In genomic region chr15:44584162-44584749, GRCh38 we compare ENCODE assay signal across 8 cellular contexts. TPM values are rescaled to one million over a fixed set of nuclear protein-coding genes. Genes with fewer than 3 reads are reported as not detected.
DNase-seq lines count a peak whose midpoint lies in the region; ATAC-seq, FAIRE-seq and TF ChIP-seq lines count a peak whose summit lies in the region.

No MANE protein-coding gene starts in this region.

- no peaks in the 10 kb centered on the region for H3K9me2 ChIP-seq in GM23248 (ENCODE audit: insufficient read depth)

- H3K4me1 Mint-ChIP-seq in T-cell = peaks cover 8 to 22% (median 13%) of the 10 kb centered on the region in 3 donors

- SMC1A ChIA-PET in GM12878 (lab: Charles Lee; ENCODE audit: uncharacterized antibody, unreplicated experiment) = interaction anchor here (1.1 to 9.2 kb wide), 10 partner anchors 10 to 269 kb away, joined by 3 to 148 read pairs (median 4); partner anchors contain the start of genes B2M, PATL2, SPG11 and TRIM69

- BruUV-seq in GM12878 (replicated peaks; lab: Mats Ljungman, UMichigan) = no TSS peak

- intact Hi-C loops in GM12878 (cut with micrococcal nuclease; ENCODE audit: unreplicated experiment) = loop anchor here (5.0 kb wide), 1 partner anchor 338 kb away; no protein-coding TSS in a partner anchor
- intact Hi-C loops in lower lobe of right lung (cut with DNase I) = no loop called here
- intact Hi-C loops in stomach (cut with DNase I; ENCODE audit: low total_unique reads) = no loop called here

- peaks cover 72% of the 10 kb centered on the region for H3K36me3 ChIP-seq in GM23248 (ENCODE audit: low read depth)
- H3K36me3 ChIP-seq in GM12878 (ENCODE audit: control insufficient read depth in 2 of 2, insufficient read depth in 2 of 2, low read length in 1 of 2) = peaks cover 6 to 44% of the 10 kb centered on the region in 2 experiments
- peaks cover 99% of the 10 kb centered on the region for H3K36me3 ChIP-seq in lower lobe of right lung
- peaks cover 48 to 99% (median 93%) of the 10 kb centered on the region in 4 donors for H3K36me3 ChIP-seq in stomach

- H3K9me3 ChIP-seq in GM23248 (ENCODE audit: low read depth) (no peaks in the 10 kb centered on the region), GM12878 (replicated peaks; ENCODE audit: control insufficient read depth, insufficient read depth, low read length) (no peaks in the 10 kb centered on the region), lower lobe of right lung (no peaks in the 10 kb centered on the region), stomach (no peaks in the 10 kb centered on the region)

- DNase-seq in AG10803 (ENCODE audit: low read depth) = peak; percentile 21
- DNase-seq in GM23248 = peak; percentile 45
- peak in 33 of 34 experiments; percentile 9 to 62 (median 44) for DNase-seq in T-cell
- DNase-seq in GM12878 (ENCODE audit: low read depth, low spot score) = no peak
- DNase-seq in lower lobe of right lung = peak; percentile 54
- DNase-seq in stomach = peak; percentile 64
- DNase-seq in DMS79 treated with DMSO at 0.1 percent for 48 hours (lab: John Stamatoyannopoulos, UW) = no peak

- 74 to 75% methylated on average over 5 of the region's 5 CpGs for WGBS in GM23248 (ENCODE audit: low coverage in 1 of 2, low lambda C conversion rate in 2 of 2, missing lambda C conversion rate in 2 of 2), 2 experiments
- WGBS in GM12878 (ENCODE audit: insufficient coverage, insufficient replicate concordance, low lambda C conversion rate, missing lambda C conversion rate) = 82% methylated on average over 5 of the region's 5 CpGs
- WGBS in stomach, 5 donors = 79 to 86% (median 80%) methylated on average over 5 of the region's 5 CpGs

- H3K27ac ChIP-seq in GM23248 (no peak overlapping the region), GM12878 (ENCODE audit: control insufficient read depth, insufficient read depth) (no peak overlapping the region), lower lobe of right lung (no peak overlapping the region), stomach (no peak overlapping the region)

- H3F3A ChIP-seq in GM23248 (ENCODE audit: insufficient read depth) = peaks cover 5% of the 10 kb centered on the region; the same call in 1 of the 2 replicates

- H3K79me2 ChIP-seq in GM23248 (ENCODE audit: insufficient read depth) (no peaks in the 10 kb centered on the region; the same call in 1 of the 2 replicates), GM12878 (ENCODE audit: control insufficient read depth, insufficient read depth, low read length) (no peaks in the 10 kb centered on the region)

- H4K20me1 ChIP-seq in GM23248 (ENCODE audit: insufficient read depth) (no peaks in the 10 kb centered on the region), GM12878 (ENCODE audit: control insufficient read depth, insufficient read depth) (no peaks in the 10 kb centered on the region)

- no peak overlapping the region for H2AFZ ChIP-seq in GM23248
- H2AFZ ChIP-seq in GM12878 (ENCODE audit: control insufficient read depth, low read depth, low read length) = no peak overlapping the region

- ATAC-seq in T-cell (replicated peaks in 1 of 4) (peak; percentile 82 to 90 (median 84)), GM12878 (peak; percentile 99; the same call in 2 of the 3 replicates), lower lobe of right lung (peak; percentile 68 to 72), HG02852 (IDR thresholded peaks at IDR 0.05; ENCODE audit: unreplicated experiment) (no peak)

- TF ChIP-seq CTCF in AG10803 (conservative IDR thresholded peaks at IDR 0.05; ENCODE audit: low read length) = peak; percentile 41
- TF ChIP-seq CTCF in GM12878 (IDR thresholded peaks at IDR 0.05 in 2 of 3, conservative IDR thresholded peaks at IDR 0.05 in 1 of 3; ENCODE audit: control insufficient read depth in 2 of 3, extremely low read depth in 1 of 3, insufficient read depth in 1 of 3, low read depth in 3 of 3, low read length in 3 of 3) = peak; percentile 63 to 77 (median 75)
- peak; percentile 53 for TF ChIP-seq CTCF in lower lobe of right lung (IDR thresholded peaks at IDR 0.05)
- TF ChIP-seq CTCF in stomach (IDR thresholded peaks at IDR 0.05) = peak in 2 of 7 experiments; percentile 10 to 29

- FAIRE-seq in GM12878 (lab: Jason Lieb, UNC) = no peak

- CTCF ChIA-PET in T-cell (lab: Charles Lee) (interaction anchor here (0.6 to 1.8 kb wide), 11 partner anchors 8 to 674 kb away, joined by 3 to 17 read pairs (median 4); partner anchors contain the start of genes SPG11 (in 1 of the 2) and TRIM69 (in 1 of the 2)), GM12878 (lab: Yijun Ruan, JAX) (interaction anchor here (0.5 to 8.5 kb wide), 23 partner anchors 8 to 213 kb away, joined by 3 to 175 read pairs (median 4); partner anchors contain the start of genes SPG11 and TRIM69)

- RAD21 ChIA-PET in GM12878 (lab: Charles Lee; ENCODE audit: unreplicated experiment) = interaction anchor here (1.1 to 7.7 kb wide), 7 partner anchors 20 to 269 kb away, joined by 3 to 109 read pairs (median 3); partner anchors contain the start of genes SPG11 and TRIM69

- peak; percentile 49 for TF ChIP-seq RAD21 in GM12878 (IDR thresholded peaks at IDR 0.05; ENCODE audit: insufficient read depth, low read depth, low read length)

- H3K27me3 Mint-ChIP-seq in T-cell = no peaks in the 10 kb centered on the region

- H3K36me3 Mint-ChIP-seq in T-cell = peaks cover 43% of the 10 kb centered on the region

- H3K27me3 ChIP-seq in GM23248 (replicated peaks; ENCODE audit: insufficient read depth) = no peaks in the 10 kb centered on the region
- H3K27me3 ChIP-seq in GM12878 (replicated peaks in 1 of 2; ENCODE audit: control insufficient read depth in 2 of 2, insufficient read depth in 2 of 2, low read length in 1 of 2) = no peaks in the 10 kb centered on the region
- no peaks in the 10 kb centered on the region for H3K27me3 ChIP-seq in lower lobe of right lung (ENCODE audit: low read depth)
- no peaks in the 10 kb centered on the region for H3K27me3 ChIP-seq in stomach

- no peak for TF ChIP-seq POLR2A in GM12878 (IDR thresholded peaks at IDR 0.05; ENCODE audit: low read depth, low read length)
- no peak for TF ChIP-seq POLR2A in stomach (IDR thresholded peaks at IDR 0.05)

- H3K4me2 ChIP-seq in GM23248 (ENCODE audit: unreplicated experiment) (no peak overlapping the region), GM12878 (ENCODE audit: control insufficient read depth, insufficient read depth) (no peak overlapping the region)

- H3K4me3 Mint-ChIP-seq in T-cell = no peak overlapping the region

- peak overlapping the region; percentile 17 to 72 for H3K27ac Mint-ChIP-seq in T-cell

- H3K4me1 ChIP-seq in GM23248 (ENCODE audit: insufficient read depth) (no peaks in the 10 kb centered on the region), GM12878 (ENCODE audit: control insufficient read depth, insufficient read depth, low read length) (no peaks in the 10 kb centered on the region), lower lobe of right lung (no peaks in the 10 kb centered on the region), stomach (peaks cover 0 to 6% (median 0%) of the 10 kb centered on the region in 4 donors)

- no peak for TF ChIP-seq EP300 in GM12878 (IDR thresholded peaks at IDR 0.05; ENCODE audit: borderline replicate concordance in 1 of 2, control insufficient read depth in 1 of 2, low read depth in 2 of 2, low read length in 2 of 2)
- TF ChIP-seq EP300 in stomach (IDR thresholded peaks at IDR 0.05) = no peak

- H3K9ac ChIP-seq in GM23248 = no peak overlapping the region
- no peak overlapping the region for H3K9ac ChIP-seq in GM12878 (ENCODE audit: control insufficient read depth, insufficient read depth, low read length)

- in situ Hi-C loops in GM23248 (cut with MboI) (loop anchor here (25.0 kb wide), 1 partner anchor 153 kb away; the partner anchor contains the start of gene TRIM69), GM12878 (cut with MboI) (loop anchor here (5.0 kb wide), 1 partner anchor 338 kb away; no protein-coding TSS in a partner anchor)

- H3K9me3 Mint-ChIP-seq in T-cell = no peaks in the 10 kb centered on the region

- POLR2A ChIA-PET in T-cell (lab: Charles Lee) = no interaction called here
- POLR2A ChIA-PET in GM12878 (lab: Charles Lee) = interaction anchor here (0.6 kb wide), 1 partner anchor 47 kb away, joined by 3 read pairs; the partner anchor contains the start of gene EIF3J

- H3K4me3 ChIP-seq in AG10803 (ENCODE audit: low read length) (no peak overlapping the region), GM23248 (no peak overlapping the region), GM12878 (no peak overlapping the region), lower lobe of right lung (no peak overlapping the region), stomach (no peak overlapping the region)

TF ChIP-seq in GM12878, 131 proteins besides CTCF, POLR2A, EP300 and RAD21:
- peak; percentile 44; the same call in 1 of the 2 replicates for TF ChIP-seq SMC3 (IDR thresholded peaks at IDR 0.05; ENCODE audit: borderline replicate concordance, low read length)
- 0 out of 2 replicates have a peak, but pooled peaks have one; percentile 12 for TF ChIP-seq YY1 (IDR thresholded peaks at IDR 0.05; ENCODE audit: low read depth, low read length)
- TF ChIP-seq MTA3 (IDR thresholded peaks at IDR 0.05; ENCODE audit: borderline replicate concordance, low read length) = no peak

RNA-seq across cellular contexts. Expression of gene EIF3J, which starts 47.3 kb away (rescaled TPM):
- 25.2 and 37.8 TPM in 2 replicates for total RNA-seq in GM23248 (2014; rRNA removed; shearing (Covaris generic))
- polyA plus RNA-seq in GM23248 (2016; fragmentation: Nextera tagmentation; extraction: Ambion mirVana) (35.9 and 38.4 TPM in 2 replicates), GM12878 (2011; rRNA removed) (91.0 and 119 TPM in 2 replicates), GM12878 (2014; fragmentation: Illumina TruSeq; extraction: Trizol) (126 and 162 TPM in 2 replicates), GM12878 (2014; fragmentation: Nextera tagmentation; extraction: Ambion mirVana) (10 to 100 TPM; 34.7 to 36.3 TPM), GM12878 (2014; rRNA removed) (56.2 and 75.7 TPM in 2 replicates), GM12878 (2016; fragmentation: Nextera tagmentation; extraction: Ambion mirVana) (10 to 100 TPM; 48.6 to 52.5 TPM), stomach (10 to 100 TPM; 41.5 to 53.9 (median 44.1) TPM)
- total RNA-seq in T-cell (10 to 100 TPM; 58.2 to 68.3 (median 64.4) TPM), GM12878 (2014; rRNA removed) (45.4 and 47.6 TPM in 2 replicates), GM12878 (2014; rRNA removed; fragmentation: Illumina TruSeq; extraction: Trizol) (87.9 and 95.5 TPM in 2 replicates), GM12878 (2021) (96.2 and 101 TPM in 2 replicates), lower lobe of right lung (60.6 TPM), stomach (100 to 1,000 TPM in 1 of 5 donors, 10 to 100 TPM in 4; 42.6 to 100 (median 61.6) TPM)
- total RNA-seq in GM12878 (2013; cell fraction: nucleolus; rRNA removed) = 78.4 and 80.3 TPM in 2 replicates
- polyA plus RNA-seq in GM12878 (2011; ENCODE audit: low read depth) = 25.9 TPM
- polyA plus RNA-seq in GM12878 (2011; cell fraction: cytosol; rRNA removed) = 33.0 and 43.7 TPM in 2 replicates
- polyA plus RNA-seq in GM12878 (2011; cell fraction: nucleus; rRNA removed) = 26.8 and 35.9 TPM in 2 replicates
- 48.4 and 60.8 TPM in 2 replicates for polyA plus RNA-seq in GM12878 (2012)
- polyA minus RNA-seq in GM12878 (2011; rRNA and poly(A)+ RNA removed) = 62.9 and 70.1 TPM in 2 replicates
- polyA minus RNA-seq in GM12878 (2011; cell fraction: cytosol; rRNA and poly(A)+ RNA removed) = 17.2 and 17.3 TPM in 2 replicates
- polyA minus RNA-seq in GM12878 (2011; cell fraction: nucleus; rRNA and poly(A)+ RNA removed) = 11.6 and 20.5 TPM in 2 replicates

Comparison
In these comparisons a context has a peak if more than half of its experiments do, and no peak if none do; other contexts are left out.
1. DNase-seq: peak in AG10803 (single experiment), GM23248 (single experiment), T-cell (33 of 34), lower lobe of right lung (single experiment) and stomach (single experiment); none in GM12878 (single experiment) and DMS79 treated with DMSO at 0.1 percent for 48 hours (single experiment).